ENCODE assay signal across 1 cellular context in the genomic region with DNA sequence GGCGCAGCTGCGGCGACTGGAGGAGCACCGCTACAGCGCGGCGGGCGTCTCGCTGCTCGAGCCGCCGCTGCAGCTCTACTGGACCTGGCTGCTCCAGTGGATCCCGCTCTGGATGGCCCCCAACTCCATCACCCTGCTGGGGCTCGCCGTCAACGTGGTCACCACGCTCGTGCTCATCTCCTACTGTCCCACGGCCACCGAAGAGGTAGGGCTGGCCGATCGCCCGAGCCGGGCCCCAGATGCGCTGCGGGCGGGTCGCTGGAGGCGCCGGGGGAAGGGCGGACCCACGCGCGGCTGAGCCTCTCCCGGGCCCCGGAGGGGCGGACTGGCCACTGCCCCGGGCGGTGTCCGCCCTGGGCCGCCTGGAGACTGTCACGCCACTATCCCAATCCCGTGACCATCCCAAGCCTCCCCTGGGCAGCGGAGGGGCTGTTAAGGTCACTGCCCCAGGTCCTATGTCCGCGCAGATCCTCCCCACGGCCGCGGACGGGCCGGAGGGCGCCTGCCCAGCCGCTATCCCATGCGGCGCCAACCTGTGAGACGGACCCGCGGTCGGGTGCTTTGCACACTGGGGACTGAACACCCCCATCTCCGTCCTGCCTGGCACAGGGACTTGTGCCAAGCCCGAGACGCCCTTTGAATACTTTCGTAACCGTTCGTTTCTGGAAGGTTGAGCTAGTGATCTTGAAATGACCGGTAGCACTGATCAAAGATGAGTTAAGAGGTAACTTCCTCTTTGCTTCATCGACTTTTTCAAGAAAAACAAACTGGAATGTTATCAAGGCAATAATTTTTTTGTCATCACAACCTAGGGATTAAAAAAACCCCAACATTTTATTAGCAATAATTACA.
TF ChIP-seq lines count a peak whose summit lies in the region.

No MANE protein-coding gene starts in this region.

TF ChIP-seq in HepG2, 621 proteins besides CTCF, POLR2A, EP300 and RAD21 (continued from another document and continues in another):
- TF ChIP-seq, protein P1, sequence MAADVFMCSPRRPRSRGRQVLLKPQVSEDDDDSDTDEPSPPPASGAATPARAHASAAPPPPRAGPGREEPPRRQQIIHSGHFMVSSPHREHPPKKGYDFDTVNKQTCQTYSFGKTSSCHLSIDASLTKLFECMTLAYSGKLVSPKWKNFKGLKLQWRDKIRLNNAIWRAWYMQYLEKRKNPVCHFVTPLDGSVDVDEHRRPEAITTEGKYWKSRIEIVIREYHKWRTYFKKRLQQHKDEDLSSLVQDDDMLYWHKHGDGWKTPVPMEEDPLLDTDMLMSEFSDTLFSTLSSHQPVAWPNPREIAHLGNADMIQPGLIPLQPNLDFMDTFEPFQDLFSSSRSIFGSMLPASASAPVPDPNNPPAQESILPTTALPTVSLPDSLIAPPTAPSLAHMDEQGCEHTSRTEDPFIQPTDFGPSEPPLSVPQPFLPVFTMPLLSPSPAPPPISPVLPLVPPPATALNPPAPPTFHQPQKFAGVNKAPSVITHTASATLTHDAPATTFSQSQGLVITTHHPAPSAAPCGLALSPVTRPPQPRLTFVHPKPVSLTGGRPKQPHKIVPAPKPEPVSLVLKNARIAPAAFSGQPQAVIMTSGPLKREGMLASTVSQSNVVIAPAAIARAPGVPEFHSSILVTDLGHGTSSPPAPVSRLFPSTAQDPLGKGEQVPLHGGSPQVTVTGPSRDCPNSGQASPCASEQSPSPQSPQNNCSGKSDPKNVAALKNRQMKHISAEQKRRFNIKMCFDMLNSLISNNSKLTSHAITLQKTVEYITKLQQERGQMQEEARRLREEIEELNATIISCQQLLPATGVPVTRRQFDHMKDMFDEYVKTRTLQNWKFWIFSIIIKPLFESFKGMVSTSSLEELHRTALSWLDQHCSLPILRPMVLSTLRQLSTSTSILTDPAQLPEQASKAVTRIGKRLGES (CRISPR knock-in tag; IDR thresholded peaks at IDR 0.05; ENCODE audit: borderline replicate concordance), result no peak
- TF ChIP-seq, protein P2, sequence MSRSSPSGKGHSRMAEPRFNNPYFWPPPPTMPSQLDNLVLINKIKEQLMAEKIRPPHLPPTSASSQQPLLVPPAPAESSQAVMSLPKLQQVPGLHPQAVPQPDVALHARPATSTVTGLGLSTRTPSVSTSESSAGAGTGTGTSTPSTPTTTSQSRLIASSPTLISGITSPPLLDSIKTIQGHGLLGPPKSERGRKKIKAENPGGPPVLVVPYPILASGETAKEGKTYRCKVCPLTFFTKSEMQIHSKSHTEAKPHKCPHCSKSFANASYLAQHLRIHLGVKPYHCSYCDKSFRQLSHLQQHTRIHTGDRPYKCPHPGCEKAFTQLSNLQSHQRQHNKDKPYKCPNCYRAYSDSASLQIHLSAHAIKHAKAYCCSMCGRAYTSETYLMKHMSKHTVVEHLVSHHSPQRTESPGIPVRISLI (CRISPR knock-in tag; IDR thresholded peaks at IDR 0.05; ENCODE audit: borderline replicate concordance), result no peak
- TF ChIP-seq ATF1 (CRISPR knock-in tag; IDR thresholded peaks at IDR 0.05) (no peak), SRF (IDR thresholded peaks at IDR 0.05; ENCODE audit: low read depth, low read length) (no peak), ZSCAN31 (CRISPR knock-in tag; IDR thresholded peaks at IDR 0.05; ENCODE audit: low read depth) (no peak), YEATS2 (CRISPR knock-in tag; IDR thresholded peaks at IDR 0.05; ENCODE audit: borderline replicate concordance) (no peak), SIX1 (CRISPR knock-in tag; IDR thresholded peaks at IDR 0.05; ENCODE audit: borderline replicate concordance) (no peak), SP1 (IDR thresholded peaks at IDR 0.05) (no peak), SP1 (CRISPR knock-in tag; IDR thresholded peaks at IDR 0.05) (no peak), MEIS2 (CRISPR knock-in tag; IDR thresholded peaks at IDR 0.05) (no peak), ZEB1 (IDR thresholded peaks at IDR 0.05; ENCODE audit: insufficient replicate concordance, low read depth) (no peak), ZNF605 (CRISPR knock-in tag; IDR thresholded peaks at IDR 0.05) (no peak), TOPORS (CRISPR knock-in tag; IDR thresholded peaks at IDR 0.05) (no peak), ZNF232 (CRISPR knock-in tag; IDR thresholded peaks at IDR 0.05; ENCODE audit: borderline replicate concordance) (no peak), ATRX (CRISPR knock-in tag; IDR thresholded peaks at IDR 0.05; ENCODE audit: borderline replicate concordance) (no peak), LCORL (IDR thresholded peaks at IDR 0.05) (no peak), LCORL (CRISPR knock-in tag; IDR thresholded peaks at IDR 0.05) (no peak), NONO (IDR thresholded peaks at IDR 0.05) (no peak), NONO (CRISPR knock-in tag; conservative IDR thresholded peaks at IDR 0.05) (peak; percentile 62; the same call in 1 of the 2 replicates), FOXM1 (CRISPR knock-in tag; IDR thresholded peaks at IDR 0.05) (no peak), ZNF256 (CRISPR knock-in tag; conservative IDR thresholded peaks at IDR 0.05) (no peak), NCOA5 (CRISPR knock-in tag; IDR thresholded peaks at IDR 0.05) (no peak), CAMTA2 (CRISPR knock-in tag; IDR thresholded peaks at IDR 0.05; ENCODE audit: borderline replicate concordance) (no peak; the same call in 1 of the 2 replicates), TGIF2 (CRISPR knock-in tag; IDR thresholded peaks at IDR 0.05) (no peak), ZBTB20 (CRISPR knock-in tag; IDR thresholded peaks at IDR 0.05; ENCODE audit: borderline replicate concordance, low read depth) (no peak), ARHGAP35 (CRISPR knock-in tag; IDR thresholded peaks at IDR 0.05; ENCODE audit: borderline replicate concordance) (no peak), HOXA3 (CRISPR knock-in tag; IDR thresholded peaks at IDR 0.05) (peak; percentile 40; the same call in 1 of the 2 replicates), HCFC1 (IDR thresholded peaks at IDR 0.05; ENCODE audit: low read depth, low read length) (no peak), TEAD2 (CRISPR knock-in tag; IDR thresholded peaks at IDR 0.05) (no peak), NFKB2 (CRISPR knock-in tag; IDR thresholded peaks at IDR 0.05; ENCODE audit: borderline replicate concordance) (peak; percentile 20; the same call in 1 of the 2 replicates)
- TF ChIP-seq, protein P3, sequence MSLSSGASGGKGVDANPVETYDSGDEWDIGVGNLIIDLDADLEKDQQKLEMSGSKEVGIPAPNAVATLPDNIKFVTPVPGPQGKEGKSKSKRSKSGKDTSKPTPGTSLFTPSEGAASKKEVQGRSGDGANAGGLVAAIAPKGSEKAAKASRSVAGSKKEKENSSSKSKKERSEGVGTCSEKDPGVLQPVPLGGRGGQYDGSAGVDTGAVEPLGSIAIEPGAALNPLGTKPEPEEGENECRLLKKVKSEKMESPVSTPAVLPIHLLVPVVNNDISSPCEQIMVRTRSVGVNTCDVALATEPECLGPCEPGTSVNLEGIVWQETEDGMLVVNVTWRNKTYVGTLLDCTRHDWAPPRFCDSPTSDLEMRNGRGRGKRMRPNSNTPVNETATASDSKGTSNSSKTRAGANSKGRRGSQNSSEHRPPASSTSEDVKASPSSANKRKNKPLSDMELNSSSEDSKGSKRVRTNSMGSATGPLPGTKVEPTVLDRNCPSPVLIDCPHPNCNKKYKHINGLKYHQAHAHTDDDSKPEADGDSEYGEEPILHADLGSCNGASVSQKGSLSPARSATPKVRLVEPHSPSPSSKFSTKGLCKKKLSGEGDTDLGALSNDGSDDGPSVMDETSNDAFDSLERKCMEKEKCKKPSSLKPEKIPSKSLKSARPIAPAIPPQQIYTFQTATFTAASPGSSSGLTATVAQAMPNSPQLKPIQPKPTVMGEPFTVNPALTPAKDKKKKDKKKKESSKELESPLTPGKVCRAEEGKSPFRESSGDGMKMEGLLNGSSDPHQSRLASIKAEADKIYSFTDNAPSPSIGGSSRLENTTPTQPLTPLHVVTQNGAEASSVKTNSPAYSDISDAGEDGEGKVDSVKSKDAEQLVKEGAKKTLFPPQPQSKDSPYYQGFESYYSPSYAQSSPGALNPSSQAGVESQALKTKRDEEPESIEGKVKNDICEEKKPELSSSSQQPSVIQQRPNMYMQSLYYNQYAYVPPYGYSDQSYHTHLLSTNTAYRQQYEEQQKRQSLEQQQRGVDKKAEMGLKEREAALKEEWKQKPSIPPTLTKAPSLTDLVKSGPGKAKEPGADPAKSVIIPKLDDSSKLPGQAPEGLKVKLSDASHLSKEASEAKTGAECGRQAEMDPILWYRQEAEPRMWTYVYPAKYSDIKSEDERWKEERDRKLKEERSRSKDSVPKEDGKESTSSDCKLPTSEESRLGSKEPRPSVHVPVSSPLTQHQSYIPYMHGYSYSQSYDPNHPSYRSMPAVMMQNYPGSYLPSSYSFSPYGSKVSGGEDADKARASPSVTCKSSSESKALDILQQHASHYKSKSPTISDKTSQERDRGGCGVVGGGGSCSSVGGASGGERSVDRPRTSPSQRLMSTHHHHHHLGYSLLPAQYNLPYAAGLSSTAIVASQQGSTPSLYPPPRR (CRISPR knock-in tag; IDR thresholded peaks at IDR 0.05; ENCODE audit: borderline replicate concordance), result no peak
- TF ChIP-seq, protein P4, sequence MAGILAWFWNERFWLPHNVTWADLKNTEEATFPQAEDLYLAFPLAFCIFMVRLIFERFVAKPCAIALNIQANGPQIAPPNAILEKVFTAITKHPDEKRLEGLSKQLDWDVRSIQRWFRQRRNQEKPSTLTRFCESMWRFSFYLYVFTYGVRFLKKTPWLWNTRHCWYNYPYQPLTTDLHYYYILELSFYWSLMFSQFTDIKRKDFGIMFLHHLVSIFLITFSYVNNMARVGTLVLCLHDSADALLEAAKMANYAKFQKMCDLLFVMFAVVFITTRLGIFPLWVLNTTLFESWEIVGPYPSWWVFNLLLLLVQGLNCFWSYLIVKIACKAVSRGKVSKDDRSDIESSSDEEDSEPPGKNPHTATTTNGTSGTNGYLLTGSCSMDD (CRISPR knock-in tag; IDR thresholded peaks at IDR 0.05), result no peak
- TF ChIP-seq, protein P5, sequence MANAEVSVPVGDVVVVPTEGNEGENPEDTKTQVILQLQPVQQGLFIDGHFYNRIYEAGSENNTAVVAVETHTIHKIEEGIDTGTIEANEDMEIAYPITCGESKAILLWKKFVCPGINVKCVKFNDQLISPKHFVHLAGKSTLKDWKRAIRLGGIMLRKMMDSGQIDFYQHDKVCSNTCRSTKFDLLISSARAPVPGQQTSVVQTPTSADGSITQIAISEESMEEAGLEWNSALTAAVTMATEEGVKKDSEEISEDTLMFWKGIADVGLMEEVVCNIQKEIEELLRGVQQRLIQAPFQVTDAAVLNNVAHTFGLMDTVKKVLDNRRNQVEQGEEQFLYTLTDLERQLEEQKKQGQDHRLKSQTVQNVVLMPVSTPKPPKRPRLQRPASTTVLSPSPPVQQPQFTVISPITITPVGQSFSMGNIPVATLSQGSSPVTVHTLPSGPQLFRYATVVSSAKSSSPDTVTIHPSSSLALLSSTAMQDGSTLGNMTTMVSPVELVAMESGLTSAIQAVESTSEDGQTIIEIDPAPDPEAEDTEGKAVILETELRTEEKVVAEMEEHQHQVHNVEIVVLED (CRISPR knock-in tag; IDR thresholded peaks at IDR 0.05; ENCODE audit: borderline replicate concordance), result no peak; the same call in 1 of the 2 replicates
- TF ChIP-seq, protein P6, sequence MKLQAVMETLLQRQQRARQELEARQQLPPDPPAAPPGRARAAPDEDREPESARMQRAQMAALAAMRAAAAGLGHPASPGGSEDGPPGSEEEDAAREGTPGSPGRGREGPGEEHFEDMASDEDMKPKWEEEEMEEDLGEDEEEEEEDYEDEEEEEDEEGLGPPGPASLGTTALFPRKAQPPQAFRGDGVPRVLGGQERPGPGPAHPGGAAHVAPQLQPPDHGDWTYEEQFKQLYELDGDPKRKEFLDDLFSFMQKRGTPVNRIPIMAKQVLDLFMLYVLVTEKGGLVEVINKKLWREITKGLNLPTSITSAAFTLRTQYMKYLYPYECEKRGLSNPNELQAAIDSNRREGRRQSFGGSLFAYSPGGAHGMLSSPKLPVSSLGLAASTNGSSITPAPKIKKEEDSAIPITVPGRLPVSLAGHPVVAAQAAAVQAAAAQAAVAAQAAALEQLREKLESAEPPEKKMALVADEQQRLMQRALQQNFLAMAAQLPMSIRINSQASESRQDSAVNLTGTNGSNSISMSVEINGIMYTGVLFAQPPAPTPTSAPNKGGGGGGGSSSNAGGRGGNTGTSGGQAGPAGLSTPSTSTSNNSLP (IDR thresholded peaks at IDR 0.05; ENCODE audit: low read depth, low read length), result no peak
- TF ChIP-seq, protein P7, sequence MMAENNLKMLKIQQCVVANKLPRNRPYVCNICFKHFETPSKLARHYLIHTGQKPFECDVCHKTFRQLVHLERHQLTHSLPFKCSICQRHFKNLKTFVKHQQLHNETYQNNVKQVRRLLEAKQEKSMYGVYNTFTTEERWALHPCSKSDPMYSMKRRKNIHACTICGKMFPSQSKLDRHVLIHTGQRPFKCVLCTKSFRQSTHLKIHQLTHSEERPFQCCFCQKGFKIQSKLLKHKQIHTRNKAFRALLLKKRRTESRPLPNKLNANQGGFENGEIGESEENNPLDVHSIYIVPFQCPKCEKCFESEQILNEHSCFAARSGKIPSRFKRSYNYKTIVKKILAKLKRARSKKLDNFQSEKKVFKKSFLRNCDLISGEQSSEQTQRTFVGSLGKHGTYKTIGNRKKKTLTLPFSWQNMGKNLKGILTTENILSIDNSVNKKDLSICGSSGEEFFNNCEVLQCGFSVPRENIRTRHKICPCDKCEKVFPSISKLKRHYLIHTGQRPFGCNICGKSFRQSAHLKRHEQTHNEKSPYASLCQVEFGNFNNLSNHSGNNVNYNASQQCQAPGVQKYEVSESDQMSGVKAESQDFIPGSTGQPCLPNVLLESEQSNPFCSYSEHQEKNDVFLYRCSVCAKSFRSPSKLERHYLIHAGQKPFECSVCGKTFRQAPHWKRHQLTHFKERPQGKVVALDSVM (CRISPR knock-in tag; IDR thresholded peaks at IDR 0.05), result no peak
- TF ChIP-seq, protein P8, sequence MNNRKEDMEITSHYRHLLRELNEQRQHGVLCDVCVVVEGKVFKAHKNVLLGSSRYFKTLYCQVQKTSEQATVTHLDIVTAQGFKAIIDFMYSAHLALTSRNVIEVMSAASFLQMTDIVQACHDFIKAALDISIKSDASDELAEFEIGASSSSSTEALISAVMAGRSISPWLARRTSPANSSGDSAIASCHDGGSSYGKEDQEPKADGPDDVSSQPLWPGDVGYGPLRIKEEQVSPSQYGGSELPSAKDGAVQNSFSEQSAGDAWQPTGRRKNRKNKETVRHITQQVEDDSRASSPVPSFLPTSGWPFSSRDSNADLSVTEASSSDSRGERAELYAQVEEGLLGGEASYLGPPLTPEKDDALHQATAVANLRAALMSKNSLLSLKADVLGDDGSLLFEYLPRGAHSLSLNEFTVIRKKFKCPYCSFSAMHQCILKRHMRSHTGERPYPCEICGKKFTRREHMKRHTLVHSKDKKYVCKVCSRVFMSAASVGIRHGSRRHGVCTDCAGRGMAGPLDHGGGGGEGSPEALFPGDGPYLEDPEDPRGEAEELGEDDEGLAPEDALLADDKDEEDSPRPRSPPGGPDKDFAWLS (CRISPR knock-in tag; IDR thresholded peaks at IDR 0.05; ENCODE audit: borderline replicate concordance), result no peak
- TF ChIP-seq, protein P9, sequence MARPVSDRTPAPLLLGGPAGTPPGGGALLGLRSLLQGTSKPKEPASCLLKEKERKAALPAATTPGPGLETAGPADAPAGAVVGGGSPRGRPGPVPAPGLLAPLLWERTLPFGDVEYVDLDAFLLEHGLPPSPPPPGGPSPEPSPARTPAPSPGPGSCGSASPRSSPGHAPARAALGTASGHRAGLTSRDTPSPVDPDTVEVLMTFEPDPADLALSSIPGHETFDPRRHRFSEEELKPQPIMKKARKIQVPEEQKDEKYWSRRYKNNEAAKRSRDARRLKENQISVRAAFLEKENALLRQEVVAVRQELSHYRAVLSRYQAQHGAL (CRISPR knock-in tag; IDR thresholded peaks at IDR 0.05; ENCODE audit: not compliant biosample characterization), result no peak
